9 cellular contexts compared by ENCODE assay signal in genomic region chr5:79699766-79700400, GRCh38. TPM values are rescaled to one million over a fixed set of nuclear protein-coding genes. Genes with fewer than 3 reads are reported as not detected.
DNase-seq lines count a peak whose midpoint lies in the region; ATAC-seq and TF ChIP-seq lines count a peak whose summit lies in the region.
"Had no signal": no experiment of that assay in that cellular context is flagged by ENCODE, and none has a peak within 500 bp of the region (broad histone marks: within the 10 kb centered on the region; RNA-seq: fewer than 3 reads in every experiment).

No MANE protein-coding gene starts in this region.

- no peak for DNase-seq in endodermal cell
- DNase-seq in aorta: no peak
- no peak for DNase-seq in COLO668 (lab: John Stamatoyannopoulos, UW; ENCODE audit: unreplicated experiment)
- DNase-seq in NCI-H1417 treated with DMSO at 0.1 percent for 48 hours (lab: John Stamatoyannopoulos, UW): no peak
- no peak for DNase-seq in middle frontal gyrus (ENCODE audit: extremely low spot score, low spot score)
- DNase-seq: cerebellar nuclear complex had no signal

- 94 to 97% methylated on average over 3 of the region's 3 CpGs for WGBS in endodermal cell (ENCODE audit: insufficient coverage in 1 of 2, insufficient read length in 1 of 2), 2 experiments
- WGBS in aorta, 2 donors: 96 to 97% methylated on average over 3 of the region's 3 CpGs

- peak; percentile 82 for ATAC-seq in GM18858 (IDR thresholded peaks at IDR 0.05; ENCODE audit: unreplicated experiment)
- ATAC-seq in GM21367 (IDR thresholded peaks at IDR 0.05; ENCODE audit: unreplicated experiment): peak; percentile 86
- peak; percentile 79 for ATAC-seq in HG03139 (IDR thresholded peaks at IDR 0.05; ENCODE audit: unreplicated experiment)
- no peak for ATAC-seq in aorta (ENCODE audit: low FRiP score)

- intact Hi-C loops in aorta (cut with DNase I): no loop called here

- H3K27me3 ChIP-seq in endodermal cell (ENCODE audit: control insufficient read depth, insufficient read depth, low read length, poor library complexity, severe bottlenecking): no peaks in the 10 kb centered on the region
- no peaks in the 10 kb centered on the region for H3K27me3 ChIP-seq in aorta (ENCODE audit: control insufficient read depth in 1 of 2, insufficient read depth in 2 of 2, low read length in 1 of 2)

- no peak overlapping the region for H3K4me3 Mint-ChIP-seq in endodermal cell

- H3K36me3 ChIP-seq in endodermal cell (ENCODE audit: control insufficient read depth, insufficient read depth, low read length) (no peaks in the 10 kb centered on the region), aorta (ENCODE audit: control insufficient read depth in 1 of 2, insufficient read depth in 2 of 2, low read length in 1 of 2) (no peaks in the 10 kb centered on the region)

- H3K27me3 Mint-ChIP-seq in endodermal cell (ENCODE audit: insufficient read depth): no peaks in the 10 kb centered on the region

- no peaks in the 10 kb centered on the region for H3K36me3 Mint-ChIP-seq in endodermal cell (ENCODE audit: low read depth)

- H3K9me3 ChIP-seq in endodermal cell (ENCODE audit: control insufficient read depth, low read length) (no peaks in the 10 kb centered on the region), aorta (ENCODE audit: control insufficient read depth, low read length) (no peaks in the 10 kb centered on the region)

- no peak overlapping the region for H3K27ac ChIP-seq in endodermal cell (ENCODE audit: low read depth, low read length)
- H3K27ac ChIP-seq in aorta (ENCODE audit: low read depth in 1 of 2, low read length in 2 of 2): no peak overlapping the region

- H3K9me3 Mint-ChIP-seq in endodermal cell: peaks cover 10% of the 10 kb centered on the region

- no peak overlapping the region for H3K9ac ChIP-seq in endodermal cell (ENCODE audit: extremely low read depth, low read length, poor library complexity, severe bottlenecking)

- peaks cover 3% of the 10 kb centered on the region for H3K4me1 ChIP-seq in endodermal cell (ENCODE audit: control insufficient read depth, insufficient read depth, low read length)
- no peaks in the 10 kb centered on the region for H3K4me1 ChIP-seq in aorta (ENCODE audit: control insufficient read depth in 1 of 2, insufficient read depth in 2 of 2, low read length in 2 of 2)

- no peak for TF ChIP-seq CTCF in endodermal cell (conservative IDR thresholded peaks at IDR 0.05)

- no peaks in the 10 kb centered on the region for H3K4me1 Mint-ChIP-seq in endodermal cell

- H3K4me3 ChIP-seq in endodermal cell (ENCODE audit: low read length): no peak overlapping the region
- H3K4me3 ChIP-seq in aorta (ENCODE audit: low read length in 2 of 2): no peak overlapping the region

- H3K27ac Mint-ChIP-seq in endodermal cell: peak overlapping the region; percentile 27

RNA-seq across cellular contexts. Expression of gene CMYA5, which starts 10.2 kb away (rescaled TPM):
- total RNA-seq in endodermal cell (1 to 10 TPM in 1 of 2 donors, under 1 TPM in 1; 0.69 to 1.6 TPM), aorta (1 to 10 TPM; 1.0 to 5.9 TPM)
- polyA plus RNA-seq in endodermal cell (2013, experiment 1 of 2): 0.43 TPM
- polyA plus RNA-seq in endodermal cell (2013, experiment 2 of 2): 0.41 TPM
- 1 to 10 TPM in 1 of 2 donors, under 1 TPM in 1; 0.61 to 3.3 TPM for polyA plus RNA-seq in aorta
